Comparison of ENCODE assay signal across 18 cellular contexts in genomic region chr19:16022681-16023557, GRCh38. TPM values are rescaled to one million over a fixed set of nuclear protein-coding genes. Genes with fewer than 3 reads are reported as not detected.
DNase-seq lines count a peak whose midpoint lies in the region; ATAC-seq and TF ChIP-seq lines count a peak whose summit lies in the region.
"Had no signal": no experiment of that assay in that cellular context is flagged by ENCODE, and none has a peak within 500 bp of the region (broad histone marks: within the 10 kb centered on the region; RNA-seq: fewer than 3 reads in every experiment).

No MANE protein-coding gene starts in this region.

- H3K9me3 ChIP-seq in HEK293 (ENCODE audit: control insufficient read depth, insufficient read depth, low read depth, low read length) (no peaks in the 10 kb centered on the region), aorta (ENCODE audit: control insufficient read depth, low read length) (no peaks in the 10 kb centered on the region)
- H3K9me3 ChIP-seq in effector memory CD4-positive, alpha-beta T cell (ENCODE audit: control insufficient read depth, low read length): no peaks in the 10 kb centered on the region

- H3K4me3 ChIP-seq in HEK293 (ENCODE audit: low read depth, low read length) (no peak overlapping the region), aorta (ENCODE audit: low read length in 2 of 2) (no peak overlapping the region)
- no peak overlapping the region for H3K4me3 ChIP-seq in effector memory CD4-positive, alpha-beta T cell (ENCODE audit: insufficient read depth, low read depth, low read length, poor library complexity, severe bottlenecking)

- no peak for TF ChIP-seq CTCF in HEK293 (tag by site-specific recombination; IDR thresholded peaks at IDR 0.05)

- intact Hi-C loops in aorta (cut with DNase I): no loop called here

- H3K4me1 ChIP-seq in HEK293 (ENCODE audit: control insufficient read depth, insufficient read depth, low read length): no peaks in the 10 kb centered on the region
- H3K4me1 ChIP-seq in aorta (ENCODE audit: control insufficient read depth in 1 of 2, insufficient read depth in 2 of 2, low read length in 2 of 2): no peaks in the 10 kb centered on the region
- H3K4me1 ChIP-seq in effector memory CD4-positive, alpha-beta T cell (ENCODE audit: control insufficient read depth, insufficient read depth, low read length, poor library complexity, severe bottlenecking): no peaks in the 10 kb centered on the region

- H3K36me3 ChIP-seq in HEK293 (ENCODE audit: control insufficient read depth in 2 of 2, insufficient read depth in 1 of 2, low read length in 2 of 2): no peaks in the 10 kb centered on the region
- H3K36me3 ChIP-seq in aorta (ENCODE audit: control insufficient read depth in 1 of 2, insufficient read depth in 2 of 2, low read length in 1 of 2): no peaks in the 10 kb centered on the region
- H3K36me3 ChIP-seq in effector memory CD4-positive, alpha-beta T cell (ENCODE audit: control insufficient read depth, insufficient read depth, low read length): no peaks in the 10 kb centered on the region

- no peak overlapping the region for H3K27ac ChIP-seq in HEK293 (ENCODE audit: extremely low read depth, low read depth, low read length)
- no peak overlapping the region for H3K27ac ChIP-seq in aorta (ENCODE audit: low read depth in 1 of 2, low read length in 2 of 2)
- no peak overlapping the region for H3K27ac ChIP-seq in effector memory CD4-positive, alpha-beta T cell (ENCODE audit: insufficient read depth, low read length, poor library complexity, severe bottlenecking)
- H3K27ac ChIP-seq: KMS-11 had no signal

- POLR2A ChIA-PET in HEK293 (lab: Yijun Ruan, JAX): no interaction called here

- CTCF ChIA-PET in HEK293 (lab: Yijun Ruan, JAX): no interaction called here

- peak; percentile 21 for ATAC-seq in aorta (ENCODE audit: low FRiP score)
- ATAC-seq: CD8-positive, alpha-beta T cell; Panc1 had no signal

- 75 to 79% methylated on average over 13 of the region's 13 CpGs for WGBS in aorta, 2 donors

- H3K27me3 ChIP-seq in aorta (ENCODE audit: control insufficient read depth in 1 of 2, insufficient read depth in 2 of 2, low read length in 1 of 2): no peaks in the 10 kb centered on the region
- no peaks in the 10 kb centered on the region for H3K27me3 ChIP-seq in effector memory CD4-positive, alpha-beta T cell (replicated peaks; ENCODE audit: control insufficient read depth, insufficient read depth, low read length, poor library complexity, severe bottlenecking)

- DNase-seq in activated effector memory CD4-positive, alpha-beta T cell treated with anti-CD3 and anti-CD28 coated beads, Interleukin-2, amount 50 U/mL, for 16 hours: peak; percentile 57
- DNase-seq in activated effector memory CD4-positive, alpha-beta T cell treated with Interleukin-2 at 50 U/mL for 16 hours: no peak
- DNase-seq in mesenteric fat pad (ENCODE audit: low spot score): peak; percentile 81
- peak in 1 of 2 donors; percentile 55 for DNase-seq in aorta
- no peak for DNase-seq in effector memory CD4-positive, alpha-beta T cell
- DNase-seq in NCI-H1436 treated with DMSO at 0.1 percent for 48 hours (lab: John Stamatoyannopoulos, UW): no peak
- DNase-seq: AML-193; C1 segment of cervical spinal cord; CD8-positive, alpha-beta T cell; GDM1; NCI-H1092 treated with DMSO at 0.1 percent for 48 hours; NCI-H2029 treated with DMSO at 0.1 percent for 48 hours; NCI-H524 treated with DMSO at 0.1 percent for 48 hours; NCI-H82; SIG-M5 had no signal

TF ChIP-seq in HEK293, 187 proteins besides CTCF, POLR2A, EP300 and RAD21:
- no peak for TF ChIP-seq ZBTB8A (tag by site-specific recombination; IDR thresholded peaks at IDR 0.05)
- TF ChIP-seq ZNF791 (tag by site-specific recombination; IDR thresholded peaks at IDR 0.05): no peak
- 0 out of 2 replicates have a peak, but pooled peaks have one; percentile 15 for TF ChIP-seq ZIC2 (tag by site-specific recombination; IDR thresholded peaks at IDR 0.05)

RNA-seq across cellular contexts. Expression of gene TPM4, which starts 53.4 kb away (rescaled TPM):
- 385 TPM for total RNA-seq in mesenteric fat pad
- 1,000 to 10,000 TPM in 1 of 2 donors, 100 to 1,000 TPM in 1; 695 to 1,409 TPM for total RNA-seq in aorta
- 100 to 1,000 TPM; 800 to 937 TPM for polyA plus RNA-seq in aorta

Comparison
In these comparisons a context has a peak if more than half of its experiments do, and no peak if none do; other contexts are left out.
1. DNase-seq: peak in activated effector memory CD4-positive, alpha-beta T cell treated with anti-CD3 and anti-CD28 coated beads, Interleukin-2, amount 50 U/mL, for 16 hours (single experiment) and mesenteric fat pad (single experiment); none in activated effector memory CD4-positive, alpha-beta T cell treated with Interleukin-2 at 50 U/mL for 16 hours (single experiment), effector memory CD4-positive, alpha-beta T cell (0 of 3) and NCI-H1436 treated with DMSO at 0.1 percent for 48 hours (single experiment).